Comparison of ENCODE assay signal across 23 cellular contexts in the genomic region with DNA sequence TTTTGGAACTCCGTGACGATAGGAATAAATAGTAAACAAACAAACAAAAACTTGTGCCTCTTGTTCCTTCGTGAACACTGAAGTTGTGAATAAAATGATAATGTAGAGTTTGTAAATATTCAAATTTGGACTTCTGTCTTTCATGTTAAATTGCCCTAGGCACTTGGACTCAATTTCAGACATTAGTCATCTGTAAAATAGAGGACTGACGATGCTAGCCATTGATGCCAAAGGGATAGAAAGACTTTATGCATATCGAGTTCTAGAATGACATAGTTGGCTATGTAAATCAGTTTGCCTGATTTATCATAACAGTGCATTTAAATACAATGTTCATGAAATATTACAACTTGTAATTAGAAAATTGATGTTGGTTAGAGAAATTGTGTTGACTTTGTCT. TPM values are rescaled to one million over a fixed set of nuclear protein-coding genes. Genes with fewer than 3 reads are reported as not detected.
"Had no signal": no experiment of that assay in that cellular context is flagged by ENCODE, and none has a peak within 500 bp of the region (broad histone marks: within the 10 kb centered on the region; RNA-seq: fewer than 3 reads in every experiment).

No MANE protein-coding gene starts in this region.

- FAIRE-seq: frontal cortex, keratinocyte had no signal

- H3K4me1 ChIP-seq: lower lobe of right lung, right atrium auricular region, suprapubic skin, uterus had no signal

- H3K27ac ChIP-seq: lower lobe of right lung, prostate gland, right atrium auricular region, suprapubic skin, transverse colon, upper lobe of right lung, uterus had no signal

- H3K9me3 ChIP-seq: prostate gland, uterus had no signal

- H3K27me3 ChIP-seq: right atrium auricular region, suprapubic skin, transverse colon, upper lobe of right lung, uterus had no signal

- H3K4me2 ChIP-seq: smooth muscle cell had no signal

- H3K4me3 ChIP-seq: lower lobe of right lung, prostate gland, right atrium auricular region, smooth muscle cell, suprapubic skin, transverse colon, upper lobe of right lung, uterus had no signal

- H3K36me3 ChIP-seq: lower lobe of right lung, prostate gland, right atrium auricular region, suprapubic skin, transverse colon, upper lobe of right lung, uterus had no signal

- DNase-seq: cortex of kidney; effector memory CD8-positive, alpha-beta T cell; left ventricle myocardium superior; lower lobe of right lung; naive thymus-derived CD8-positive, alpha-beta T cell; nephron progenitor cell; nucleus accumbens; stimulated activated CD4-positive, alpha-beta T cell treated with anti-CD3 and anti-CD28 coated beads, Interleukin-12 subunit alpha, Interleukin-12 subunit beta, amount 100 ng/mL, for 4 hours; stimulated activated CD4-positive, alpha-beta T cell treated with anti-CD3 and anti-CD28 coated beads, Interleukin-1b, Interleukin-23, amount 100 ng/mL, for 48 hours; stimulated activated CD4-positive, alpha-beta T cell treated with anti-CD3 and anti-CD28 coated beads, Interleukin-4, amount 100 ng/mL, for 1 hour; stimulated activated CD8-positive, alpha-beta memory T cell treated with anti-CD3 and anti-CD28 coated beads, Interleukin-4, amount 100 ng/mL, for 48 hours; stimulated activated naive CD4-positive, alpha-beta T cell; stimulated activated naive CD8-positive, alpha-beta T cell treated with anti-CD3 and anti-CD28 coated beads, Interleukin-15, amount 100 ng/mL, for 72 hours; transverse colon; upper lobe of right lung; uterus had no signal

- H3K27ac Mint-ChIP-seq: effector memory CD8-positive, alpha-beta T cell; naive thymus-derived CD8-positive, alpha-beta T cell; nephron progenitor cell; stimulated activated naive CD8-positive, alpha-beta T cell treated with anti-CD3 and anti-CD28 coated beads, Interleukin-15, amount 100 ng/mL, for 72 hours had no signal

- H3K4me3 Mint-ChIP-seq: effector memory CD8-positive, alpha-beta T cell; naive thymus-derived CD8-positive, alpha-beta T cell; nephron progenitor cell; stimulated activated naive CD8-positive, alpha-beta T cell treated with anti-CD3 and anti-CD28 coated beads, Interleukin-15, amount 100 ng/mL, for 72 hours had no signal

- H3K27me3 Mint-ChIP-seq: effector memory CD8-positive, alpha-beta T cell; naive thymus-derived CD8-positive, alpha-beta T cell; stimulated activated naive CD8-positive, alpha-beta T cell treated with anti-CD3 and anti-CD28 coated beads, Interleukin-15, amount 100 ng/mL, for 72 hours had no signal

- H3K4me1 Mint-ChIP-seq: naive thymus-derived CD8-positive, alpha-beta T cell; stimulated activated naive CD8-positive, alpha-beta T cell treated with anti-CD3 and anti-CD28 coated beads, Interleukin-15, amount 100 ng/mL, for 72 hours had no signal

- ATAC-seq: effector memory CD8-positive, alpha-beta T cell; left ventricle myocardium superior; lower lobe of right lung; naive thymus-derived CD8-positive, alpha-beta T cell; sciatic nerve; stimulated activated naive CD8-positive, alpha-beta T cell treated with anti-CD3 and anti-CD28 coated beads, Interleukin-15, amount 100 ng/mL, for 72 hours; upper lobe of right lung had no signal

RNA-seq across cellular contexts. Expression of gene FLRT3, which starts 45.9 kb away (rescaled TPM):
- total RNA-seq: naive thymus-derived CD8-positive, alpha-beta T cell had no signal
- polyA plus RNA-seq: naive thymus-derived CD8-positive, alpha-beta T cell had no signal
